In the genomic region with DNA sequence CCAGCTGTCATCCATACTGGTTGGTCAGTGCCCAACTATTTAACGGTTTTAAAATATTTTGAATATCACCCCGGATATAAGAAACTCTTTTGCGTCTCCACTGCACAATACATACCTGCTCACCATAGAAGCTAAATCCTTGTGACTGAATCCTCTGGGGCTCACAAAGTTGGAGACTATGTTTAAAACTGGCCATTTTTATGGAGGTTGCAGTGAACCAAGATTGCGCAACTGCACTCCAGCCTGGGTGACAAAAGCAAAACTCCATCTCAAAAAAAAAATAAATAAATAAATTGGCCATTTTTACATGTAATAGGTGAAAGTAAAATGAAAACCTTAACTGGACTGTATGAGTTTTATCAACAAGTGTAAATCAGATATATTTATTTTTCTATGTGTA, we compare ENCODE assay signal across 23 cellular contexts. TPM values are rescaled to one million over a fixed set of nuclear protein-coding genes. Genes with fewer than 3 reads are reported as not detected.
DNase-seq lines count a peak whose midpoint lies in the region; ATAC-seq, FAIRE-seq and TF ChIP-seq lines count a peak whose summit lies in the region.
"Had no signal": no experiment of that assay in that cellular context is flagged by ENCODE, and none has a peak within 500 bp of the region (broad histone marks: within the 10 kb centered on the region; RNA-seq: fewer than 3 reads in every experiment).

No MANE protein-coding gene starts in this region.

- TF ChIP-seq RAD21 in HepG2 (CRISPR knock-in tag; IDR thresholded peaks at IDR 0.05), result no peak

- no peak overlapping the region for H3K9ac ChIP-seq in HepG2 (ENCODE audit: insufficient read depth, low read depth, low read length)
- H3K9ac ChIP-seq: BLaER1 treated with 17β-estradiol and CSF1 and Interleukin-3, amounts not matched to agents 10 nM and 100 nM had no signal

- H3K27ac ChIP-seq in HepG2 (ENCODE audit: extremely low read length, insufficient read depth, low read length), result no peak overlapping the region
- H3K27ac ChIP-seq in right lobe of liver, result no peak overlapping the region
- H3K27ac ChIP-seq: 22Rv1; BLaER1 treated with 17β-estradiol and CSF1 and Interleukin-3, amounts not matched to agents 10 nM and 100 nM had no signal

- CTCF ChIA-PET in HepG2 (lab: Yijun Ruan, JAX; ENCODE audit: low intra/inter-chr PET ratio, low total read pairs), result no interaction called here

- no peak overlapping the region for H3K4me2 ChIP-seq in HepG2 (ENCODE audit: low read depth, low read length)
- H3K4me2 ChIP-seq: BLaER1 treated with 17β-estradiol and CSF1 and Interleukin-3, amounts not matched to agents 10 nM and 100 nM; GM23338 had no signal

- H2AFZ ChIP-seq in HepG2 (ENCODE audit: low read length), result no peak overlapping the region
- H2AFZ ChIP-seq: GM23338 had no signal

- H3K4me1 ChIP-seq in HepG2 (ENCODE audit: insufficient read depth, low read length) (peaks cover 60% of the 10 kb centered on the region), right lobe of liver (peaks cover 0 to 13% (median 6%) of the 10 kb centered on the region in 4 donors)
- H3K4me1 ChIP-seq: BE2C; BLaER1 treated with 17β-estradiol and CSF1 and Interleukin-3, amounts not matched to agents 10 nM and 100 nM; HAP-1 had no signal

- H4K20me1 ChIP-seq in HepG2 (ENCODE audit: insufficient read depth, low read length), result no peaks in the 10 kb centered on the region
- H4K20me1 ChIP-seq: BLaER1 treated with 17β-estradiol and CSF1 and Interleukin-3, amounts not matched to agents 10 nM and 100 nM had no signal

- no peak overlapping the region for H3K4me3 ChIP-seq in HepG2 (replicated peaks in 1 of 3; ENCODE audit: insufficient read depth in 1 of 3, low read depth in 2 of 3, low read length in 3 of 3)
- H3K4me3 ChIP-seq in right lobe of liver, result no peak overlapping the region
- no peak overlapping the region for H3K4me3 ChIP-seq in NB4 (ENCODE audit: low read depth, low read length)
- H3K4me3 ChIP-seq: BLaER1 treated with 17β-estradiol and CSF1 and Interleukin-3, amounts not matched to agents 10 nM and 100 nM; GM23338; HAP-1 had no signal

- in situ Hi-C loops in HepG2 (cut with HindIII; ENCODE audit: extremely low pct_ligation_motif_present, low pct_unique_long_range_greater_than_20kb), result no loop called here

- no peak for TF ChIP-seq EP300 in HepG2 (IDR thresholded peaks at IDR 0.05; ENCODE audit: low read depth in 2 of 2, low read length in 2 of 2)
- TF ChIP-seq EP300 in HepG2 (CRISPR knock-in tag; IDR thresholded peaks at IDR 0.05; ENCODE audit: borderline replicate concordance), result no peak

- 99% methylated on average over 4 of the region's 4 CpGs for WGBS in HepG2 (ENCODE audit: low lambda C conversion rate)
- WGBS in right lobe of liver (ENCODE audit: insufficient coverage, low coverage, low lambda C conversion rate, missing lambda C conversion rate), result 95% methylated on average over 4 of the region's 4 CpGs

- DNase-seq in HepG2 (ENCODE audit: low spot score), result no peak
- DNase-seq in right lobe of liver, result no peak
- DNase-seq in NB4 (ENCODE audit: low read depth), result peak; percentile 7
- no peak for DNase-seq in hypothalamus (lab: John Stamatoyannopoulos, UW)
- DNase-seq in dedifferentiated amniotic fluid mesenchymal stem cell (ENCODE audit: extremely low spot score), result no peak
- DNase-seq: ACHN; AML-193; BE2C; Calu3; CD4-positive, alpha-beta T cell; CD8-positive, alpha-beta memory T cell; DMS53; DMS79 treated with DMSO at 0.1 percent for 48 hours; GF-D8 had no signal

- ATAC-seq in HepG2 (no peak), right lobe of liver (no peak), HG02973 (IDR thresholded peaks at IDR 0.05; ENCODE audit: unreplicated experiment) (no peak)
- ATAC-seq: GM23338 had no signal

- H3K27me3 ChIP-seq in HepG2 (ENCODE audit: control insufficient read depth in 1 of 2, insufficient read depth in 2 of 2, low read length in 2 of 2), result no peaks in the 10 kb centered on the region
- H3K27me3 ChIP-seq in right lobe of liver, result no peaks in the 10 kb centered on the region
- H3K27me3 ChIP-seq: BE2C; BLaER1 treated with 17β-estradiol and CSF1 and Interleukin-3, amounts not matched to agents 10 nM and 100 nM had no signal

- intact Hi-C loops in HepG2 (cut with micrococcal nuclease; ENCODE audit: unreplicated experiment) (no loop called here), right lobe of liver (cut with DNase I) (no loop called here)

- TF ChIP-seq POLR2A in HepG2 (IDR thresholded peaks at IDR 0.05; ENCODE audit: insufficient read depth in 1 of 2, low read depth in 2 of 2, low read length in 2 of 2) (no peak), right lobe of liver (IDR thresholded peaks at IDR 0.05) (no peak), NB4 (IDR thresholded peaks at IDR 0.05; ENCODE audit: extremely low read depth, insufficient read length) (no peak)

- FAIRE-seq in HepG2 (lab: Jason Lieb, UNC) (no peak), colon (lab: Jason Lieb, UNC) (peak; percentile 21)
- FAIRE-seq: GM12891, GM18507, H54 had no signal

- BruUV-seq in HepG2 (replicated peaks; lab: Mats Ljungman, UMichigan), result no TSS peak

- H3K36me3 ChIP-seq in HepG2 (replicated peaks in 1 of 2; ENCODE audit: control insufficient read depth in 1 of 2, insufficient read depth in 2 of 2, low read length in 2 of 2), result no peaks in the 10 kb centered on the region
- H3K36me3 ChIP-seq in right lobe of liver, result no peaks in the 10 kb centered on the region
- H3K36me3 ChIP-seq: BE2C; BLaER1 treated with 17β-estradiol and CSF1 and Interleukin-3, amounts not matched to agents 10 nM and 100 nM; HAP-1 had no signal

- H3K9me3 ChIP-seq in HepG2 (ENCODE audit: low read length) (no peaks in the 10 kb centered on the region), right lobe of liver (no peaks in the 10 kb centered on the region)
- H3K9me3 ChIP-seq: BE2C; BLaER1 treated with 17β-estradiol and CSF1 and Interleukin-3, amounts not matched to agents 10 nM and 100 nM; HAP-1 had no signal

- no peaks in the 10 kb centered on the region for H3K79me2 ChIP-seq in HepG2 (ENCODE audit: insufficient read depth, low read length)

- TF ChIP-seq CTCF in HepG2 (CRISPR knock-in tag; IDR thresholded peaks at IDR 0.05), result no peak
- TF ChIP-seq CTCF in right lobe of liver (IDR thresholded peaks at IDR 0.05), result no peak
- no peak for TF ChIP-seq CTCF in NB4 (IDR thresholded peaks at IDR 0.05; ENCODE audit: low read depth, low read length)

- POLR2A ChIA-PET in HepG2 (lab: Yijun Ruan, JAX), result no interaction called here

TF ChIP-seq in HepG2, 621 proteins besides CTCF, POLR2A, EP300 and RAD21 (continues in another document):
- no peak for TF ChIP-seq AKAP8 (CRISPR knock-in tag; IDR thresholded peaks at IDR 0.05)
- TF ChIP-seq CREB1 (IDR thresholded peaks at IDR 0.05), result no peak
- no peak for TF ChIP-seq CREB1 (CRISPR knock-in tag; IDR thresholded peaks at IDR 0.05)
- no peak for TF ChIP-seq IKZF4 (CRISPR knock-in tag; IDR thresholded peaks at IDR 0.05; ENCODE audit: borderline replicate concordance, low read depth, not compliant biosample characterization)
- no peak for TF ChIP-seq NFE2L2 (IDR thresholded peaks at IDR 0.05; ENCODE audit: low read length)
- TF ChIP-seq, protein P1, sequence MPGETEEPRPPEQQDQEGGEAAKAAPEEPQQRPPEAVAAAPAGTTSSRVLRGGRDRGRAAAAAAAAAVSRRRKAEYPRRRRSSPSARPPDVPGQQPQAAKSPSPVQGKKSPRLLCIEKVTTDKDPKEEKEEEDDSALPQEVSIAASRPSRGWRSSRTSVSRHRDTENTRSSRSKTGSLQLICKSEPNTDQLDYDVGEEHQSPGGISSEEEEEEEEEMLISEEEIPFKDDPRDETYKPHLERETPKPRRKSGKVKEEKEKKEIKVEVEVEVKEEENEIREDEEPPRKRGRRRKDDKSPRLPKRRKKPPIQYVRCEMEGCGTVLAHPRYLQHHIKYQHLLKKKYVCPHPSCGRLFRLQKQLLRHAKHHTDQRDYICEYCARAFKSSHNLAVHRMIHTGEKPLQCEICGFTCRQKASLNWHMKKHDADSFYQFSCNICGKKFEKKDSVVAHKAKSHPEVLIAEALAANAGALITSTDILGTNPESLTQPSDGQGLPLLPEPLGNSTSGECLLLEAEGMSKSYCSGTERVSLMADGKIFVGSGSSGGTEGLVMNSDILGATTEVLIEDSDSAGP (CRISPR knock-in tag; IDR thresholded peaks at IDR 0.05; ENCODE audit: borderline replicate concordance), result no peak
- TF ChIP-seq SMC3 (IDR thresholded peaks at IDR 0.05; ENCODE audit: low read length), result 0 out of 2 replicates have a peak, but pooled peaks have one; percentile 9

RNA-seq across cellular contexts. Expression of gene TMEM17, which starts 55.6 kb away (rescaled TPM):
- total RNA-seq in HepG2 (2016; rRNA removed; fragmentation: Illumina TruSeq; extraction: Trizol) (0.22 and 0.28 TPM in 2 replicates), right lobe of liver (1 to 10 TPM in 1 of 6 experiments, under 1 TPM in 5; 0.40 to 1.2 (median 0.87) TPM)
- 0.18 TPM in 1 of 2 replicates, not detected in the other for total RNA-seq in HepG2 (2016; cell fraction: cytosol; rRNA removed; fragmentation: Illumina TruSeq; extraction: Trizol; ENCODE audit: low read depth)
- total RNA-seq in HepG2 (2016; cell fraction: insoluble cytoplasmic fraction; rRNA removed; fragmentation: Illumina TruSeq; extraction: Trizol), result 0.07 and 0.30 TPM in 2 replicates
- total RNA-seq in HepG2 (2016; cell fraction: membrane; rRNA removed; fragmentation: Illumina TruSeq; extraction: Trizol), result 0.24 and 0.25 TPM in 2 replicates
- total RNA-seq in HepG2 (2016; cell fraction: nucleus; rRNA removed; fragmentation: Illumina TruSeq; extraction: Trizol), result 0.40 TPM in 1 of 2 replicates, not detected in the other
- 0.30 and 0.50 TPM in 2 replicates for polyA plus RNA-seq in HepG2 (2011; rRNA removed)
- polyA plus RNA-seq in HepG2 (2011; cell fraction: cytosol; rRNA removed), result 0.20 and 0.33 TPM in 2 replicates
- 0.11 and 0.16 TPM in 2 replicates for polyA plus RNA-seq in HepG2 (2011; cell fraction: nucleus; rRNA removed)
- polyA plus RNA-seq in HepG2 (2012), result 0.16 and 0.24 TPM in 2 replicates
- polyA plus RNA-seq in HepG2 (2016; cell fraction: cytosol; fragmentation: Illumina TruSeq; extraction: Trizol; ENCODE audit: low read depth), result 0.19 and 0.25 TPM in 2 replicates
- polyA plus RNA-seq in HepG2 (2016; cell fraction: insoluble cytoplasmic fraction; fragmentation: Illumina TruSeq; extraction: Trizol; ENCODE audit: low read depth), result 0.12 and 0.22 TPM in 2 replicates
- 0.35 and 0.46 TPM in 2 replicates for polyA plus RNA-seq in HepG2 (2016; cell fraction: membrane; fragmentation: Illumina TruSeq; extraction: Trizol; ENCODE audit: low read depth)
- 0.25 and 0.76 TPM in 2 replicates for polyA plus RNA-seq in HepG2 (2016; cell fraction: nucleus; fragmentation: Illumina TruSeq; extraction: Trizol; ENCODE audit: insufficient read depth, low read depth)
- 0.21 and 0.32 TPM in 2 replicates for polyA minus RNA-seq in HepG2 (2011; rRNA and poly(A)+ RNA removed; ENCODE audit: low replicate concordance)
- 0.35 TPM in 1 of 2 replicates, not detected in the other for polyA minus RNA-seq in HepG2 (2011; cell fraction: cytosol; rRNA and poly(A)+ RNA removed)
- polyA minus RNA-seq in HepG2 (2011; cell fraction: nucleus; rRNA and poly(A)+ RNA removed), result 0.25 and 0.52 TPM in 2 replicates
- total RNA-seq: CD4-positive, alpha-beta T cell had no signal
- polyA plus RNA-seq: CD8-positive, alpha-beta memory T cell had no signal
